Comparison of ENCODE assay signal across 8 cellular contexts in the genomic region with DNA sequence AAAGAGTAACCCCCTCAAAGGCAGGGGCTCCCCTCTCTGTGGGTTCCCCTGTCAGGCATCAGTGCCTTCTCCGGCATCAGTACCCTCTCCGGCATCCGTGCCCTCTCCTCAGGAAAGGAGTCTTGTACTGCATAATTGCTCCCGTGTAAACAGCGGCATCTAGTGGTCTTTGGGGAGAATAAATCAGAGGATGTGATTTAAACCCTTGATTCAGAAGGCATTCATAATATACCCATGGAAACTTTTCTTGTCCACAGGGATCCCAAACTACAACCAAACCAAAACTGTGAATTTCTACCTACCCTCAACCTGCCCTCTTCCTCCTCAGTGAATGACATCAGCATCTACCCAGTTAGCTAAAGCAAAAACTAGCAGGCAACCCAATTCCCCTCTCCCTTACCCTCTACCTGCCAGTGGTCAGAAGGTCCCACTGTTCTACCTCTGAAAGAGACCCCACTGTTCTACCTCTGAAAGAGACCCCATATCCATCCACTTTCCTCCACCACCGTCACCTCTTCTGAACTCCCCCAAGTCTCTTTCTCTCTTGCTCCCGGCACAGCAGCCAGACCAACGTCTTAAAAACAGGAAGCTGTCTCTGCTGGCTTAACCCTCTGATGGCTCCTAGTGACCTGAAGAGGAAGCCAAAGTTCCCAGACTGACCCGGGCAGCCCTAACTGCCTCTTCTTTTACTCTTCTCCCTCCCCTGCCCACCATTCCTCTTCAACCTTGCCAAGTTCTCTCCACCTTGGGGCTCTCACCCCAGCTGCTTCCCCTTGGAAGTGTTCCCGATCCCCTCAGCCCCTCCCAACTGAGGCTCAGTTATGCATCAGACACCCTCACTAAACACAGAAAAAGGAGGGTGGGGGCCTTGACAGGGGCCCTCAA. TPM values are rescaled to one million over a fixed set of nuclear protein-coding genes. Genes with fewer than 3 reads are reported as not detected.
A peak's percentile ranks its signal among the peaks of the same experiment; 100 is the strongest.
DNase-seq lines count a peak whose midpoint lies in the region; ATAC-seq and TF ChIP-seq lines count a peak whose summit lies in the region.

No MANE protein-coding gene starts in this region.

- peaks cover 21% of the 10 kb centered on the region for H3K36me3 Mint-ChIP-seq in CD4-positive, CD25-positive, alpha-beta regulatory T cell
- H3K36me3 Mint-ChIP-seq in mesothelial cell of epicardium = peaks cover 14% of the 10 kb centered on the region

- TF ChIP-seq CTCF in mesothelial cell of epicardium (IDR thresholded peaks at IDR 0.05; ENCODE audit: unreplicated experiment) (peak; percentile 61), tibial artery (IDR thresholded peaks at IDR 0.05) (peak; percentile 71 to 75)

- peaks cover 13% of the 10 kb centered on the region for H3K4me1 ChIP-seq in CD4-positive, CD25-positive, alpha-beta regulatory T cell (ENCODE audit: control insufficient read depth, insufficient read depth, low read length, poor library complexity, severe bottlenecking)
- peaks cover 0 to 22% (median 13%) of the 10 kb centered on the region in 4 donors for H3K4me1 ChIP-seq in tibial artery

- peak overlapping the region; percentile 30 to 92 (median 86) for H3K4me3 Mint-ChIP-seq in CD4-positive, CD25-positive, alpha-beta regulatory T cell
- no peak overlapping the region for H3K4me3 Mint-ChIP-seq in mesothelial cell of epicardium

- intact Hi-C loops in tibial artery (cut with DNase I; ENCODE audit: low total_unique reads) = no loop called here

- no peaks in the 10 kb centered on the region for H3K27me3 ChIP-seq in CD4-positive, CD25-positive, alpha-beta regulatory T cell (ENCODE audit: control insufficient read depth, insufficient read depth, low read length)
- H3K27me3 ChIP-seq in H7 (ENCODE audit: control insufficient read depth, insufficient read depth, low read length) (no peaks in the 10 kb centered on the region), tibial artery (no peaks in the 10 kb centered on the region)

- H3K4me3 ChIP-seq in CD4-positive, CD25-positive, alpha-beta regulatory T cell (ENCODE audit: low read depth, low read length) = peak overlapping the region; percentile 87
- H3K4me3 ChIP-seq in H7 (ENCODE audit: insufficient read depth, low read depth, low read length) (no peak overlapping the region), tibial artery (peak overlapping the region in 1 of 2 donors; percentile 21)

- peak overlapping the region; percentile 43 for H3K27ac ChIP-seq in CD4-positive, CD25-positive, alpha-beta regulatory T cell (ENCODE audit: insufficient read depth, low read length, poor library complexity, severe bottlenecking)
- H3K27ac ChIP-seq in tibial artery = no peak overlapping the region

- H3K4me1 Mint-ChIP-seq in CD4-positive, CD25-positive, alpha-beta regulatory T cell = peaks cover 14 to 34% (median 28%) of the 10 kb centered on the region in 4 donors
- peaks cover 20% of the 10 kb centered on the region for H3K4me1 Mint-ChIP-seq in mesothelial cell of epicardium

- H3K36me3 ChIP-seq in CD4-positive, CD25-positive, alpha-beta regulatory T cell (ENCODE audit: control insufficient read depth, insufficient read depth, low read length) = peaks cover 16% of the 10 kb centered on the region
- H3K36me3 ChIP-seq in H7 (replicated peaks; ENCODE audit: control insufficient read depth, insufficient read depth, low read length) = peaks cover 7% of the 10 kb centered on the region
- H3K36me3 ChIP-seq in tibial artery = peaks cover 0 to 38% (median 27%) of the 10 kb centered on the region in 3 donors

- peak; percentile 70 to 78 for ATAC-seq in CD4-positive, CD25-positive, alpha-beta regulatory T cell (ENCODE audit: low read depth in 2 of 2)
- no peak for ATAC-seq in GM18498 (IDR thresholded peaks at IDR 0.05; ENCODE audit: unreplicated experiment)

- peak; percentile 41 to 63 (median 48) for DNase-seq in CD4-positive, CD25-positive, alpha-beta regulatory T cell
- DNase-seq in H7 = peak; percentile 86
- peak; percentile 37 for DNase-seq in NCI-H226
- peak; percentile 33 to 39 for DNase-seq in activated CD4-positive, alpha-beta T cell treated with anti-CD3 and anti-CD28 coated beads for 4 hours
- DNase-seq in epidermal melanocyte (ENCODE audit: insufficient read length, low spot score) = peak; percentile 82
- no peak for DNase-seq in mesothelial cell of epicardium (ENCODE audit: low spot score in 2 of 2, unreplicated experiment in 2 of 2)
- peak; percentile 32 to 59 for DNase-seq in tibial artery

- H3K9me3 ChIP-seq in CD4-positive, CD25-positive, alpha-beta regulatory T cell (ENCODE audit: control insufficient read depth in 2 of 2, low read length in 2 of 2) = no peaks in the 10 kb centered on the region
- H3K9me3 ChIP-seq in tibial artery = no peaks in the 10 kb centered on the region

- no peaks in the 10 kb centered on the region for H3K27me3 Mint-ChIP-seq in CD4-positive, CD25-positive, alpha-beta regulatory T cell
- no peaks in the 10 kb centered on the region for H3K27me3 Mint-ChIP-seq in mesothelial cell of epicardium (ENCODE audit: low read depth)

- H3K27ac Mint-ChIP-seq in CD4-positive, CD25-positive, alpha-beta regulatory T cell = peak overlapping the region; percentile 87 to 96 (median 93)
- peak overlapping the region; percentile 76 for H3K27ac Mint-ChIP-seq in mesothelial cell of epicardium

- H3K9me3 Mint-ChIP-seq in CD4-positive, CD25-positive, alpha-beta regulatory T cell = no peaks in the 10 kb centered on the region
- H3K9me3 Mint-ChIP-seq in mesothelial cell of epicardium = no peaks in the 10 kb centered on the region

RNA-seq across cellular contexts. Expression of a gene that starts 27.2 kb away (rescaled TPM):
- total RNA-seq in CD4-positive, CD25-positive, alpha-beta regulatory T cell = 124 TPM
- polyA plus RNA-seq in CD4-positive, CD25-positive, alpha-beta regulatory T cell = 100 to 1,000 TPM; 115 to 130 (median 127) TPM
- total RNA-seq in H7 (2014; rRNA removed; shearing (Covaris generic)) = 65.1 and 72.9 TPM in 2 replicates
- total RNA-seq in mesothelial cell of epicardium = 134 to 139 TPM (median 138 TPM) in 3 replicates

Comparison
In these comparisons a context has a peak if more than half of its experiments do, and no peak if none do; other contexts are left out.
1. DNase-seq: peak in CD4-positive, CD25-positive, alpha-beta regulatory T cell (3 of 3), H7 (single experiment), NCI-H226 (single experiment), activated CD4-positive, alpha-beta T cell treated with anti-CD3 and anti-CD28 coated beads for 4 hours (2 of 2), epidermal melanocyte (single experiment) and tibial artery (2 of 2); none in mesothelial cell of epicardium (0 of 2).